Comparison of ENCODE assay signal across 8 cellular contexts in genomic region chr4:64584981-64585557, GRCh38.
A peak's percentile ranks its signal among the peaks of the same experiment; 100 is the strongest.
DNase-seq lines count a peak whose midpoint lies in the region; ATAC-seq, FAIRE-seq and TF ChIP-seq lines count a peak whose summit lies in the region.

No MANE protein-coding gene starts in this region.

- DNase-seq in D721Med (ENCODE audit: insufficient read length, low spot score) (no peak), NCI-H146 treated with DMSO at 0.1 percent for 48 hours (lab: John Stamatoyannopoulos, UW; ENCODE audit: unreplicated experiment) (peak; percentile 31), amniotic epithelial cell (ENCODE audit: low read depth) (peak; percentile 32), midbrain (lab: John Stamatoyannopoulos, UW) (no peak)

- TF ChIP-seq CTCF in D721Med (IDR thresholded peaks at IDR 0.05; ENCODE audit: insufficient read depth, missing control alignments) = peak; percentile 60

- ATAC-seq in GM21526 (IDR thresholded peaks at IDR 0.05; ENCODE audit: low FRiP score, unreplicated experiment) = peak; percentile 63
- ATAC-seq in esophagus mucosa = no peak
- ATAC-seq in GM18861 (IDR thresholded peaks at IDR 0.05; ENCODE audit: unreplicated experiment) = no peak

- FAIRE-seq in D721Med (lab: Jason Lieb, UNC) (no peak), islet of Langerhans (lab: Jason Lieb, UNC) (peak; percentile 91)

Comparison
In these comparisons a context has a peak if more than half of its experiments do, and no peak if none do; other contexts are left out.
1. DNase-seq: peak in NCI-H146 treated with DMSO at 0.1 percent for 48 hours (single experiment) and amniotic epithelial cell (single experiment); none in D721Med (single experiment) and midbrain (single experiment).